8 cellular contexts compared by ENCODE assay signal in genomic region chr2:45567974-45568789, GRCh38. TPM values are rescaled to one million over a fixed set of nuclear protein-coding genes. Genes with fewer than 3 reads are reported as not detected.
DNase-seq lines count a peak whose midpoint lies in the region; ATAC-seq and TF ChIP-seq lines count a peak whose summit lies in the region.

No MANE protein-coding gene starts in this region.

- TF ChIP-seq CTCF in GM06990 (IDR thresholded peaks at IDR 0.05; ENCODE audit: insufficient read depth, low read length, poor library complexity, severe bottlenecking): no peak
- peak in 1 of 6 experiments; percentile 5 for TF ChIP-seq CTCF in adrenal gland (IDR thresholded peaks at IDR 0.05)

- no peak overlapping the region for H3K56ac ChIP-seq in mesendoderm (ENCODE audit: low read length)

- H3K4me3 ChIP-seq in GM06990 (replicated peaks; ENCODE audit: low read depth, low read length): no peak overlapping the region; the same call in 1 of the 2 replicates
- H3K4me3 ChIP-seq in adrenal gland: peak overlapping the region in 1 of 4 donors; percentile 26
- no peak overlapping the region for H3K4me3 ChIP-seq in mesendoderm (ENCODE audit: low read length)

- no peak for TF ChIP-seq POLR2A in adrenal gland (IDR thresholded peaks at IDR 0.05)

- intact Hi-C loops in adrenal gland (cut with DNase I): no loop called here

- H2AK5ac ChIP-seq in mesendoderm (ENCODE audit: low read length): no peak overlapping the region

- H3K18ac ChIP-seq in mesendoderm (ENCODE audit: low read length): no peak overlapping the region

- H3K27me3 ChIP-seq in GM06990 (replicated peaks; ENCODE audit: control insufficient read depth, insufficient read depth, low read length) (no peaks in the 10 kb centered on the region), adrenal gland (no peaks in the 10 kb centered on the region), mesendoderm (ENCODE audit: insufficient read depth, low read length, poor library complexity) (no peaks in the 10 kb centered on the region)

- H3K36me3 ChIP-seq in GM06990 (ENCODE audit: control insufficient read depth, insufficient read depth, low read length) (no peaks in the 10 kb centered on the region; the same call in none of the 2 replicates), adrenal gland (replicated peaks in 1 of 2) (no peaks in the 10 kb centered on the region), mesendoderm (ENCODE audit: control insufficient read depth, insufficient read depth, low read length) (no peaks in the 10 kb centered on the region)

- H3K4ac ChIP-seq in mesendoderm (ENCODE audit: low read depth, low read length): no peak overlapping the region

- no peak overlapping the region for H2BK15ac ChIP-seq in mesendoderm (replicated peaks; ENCODE audit: low read depth)

- DNase-seq in GM06990 (ENCODE audit: extremely low read depth, insufficient read length): peak; percentile 68
- DNase-seq in HT1080 (ENCODE audit: low read depth): peak; percentile 43
- DNase-seq in adrenal gland: no peak
- peak; percentile 29 for DNase-seq in mesendoderm
- no peak for DNase-seq in NCI-H1436 treated with DMSO at 0.1 percent for 48 hours (lab: John Stamatoyannopoulos, UW)
- DNase-seq in DMS114 treated with DMSO at 0.1 percent for 48 hours (lab: John Stamatoyannopoulos, UW; ENCODE audit: unreplicated experiment): no peak
- DNase-seq in DMS 273 (lab: John Stamatoyannopoulos, UW; ENCODE audit: unreplicated experiment): no peak

- no peak overlapping the region for H3K23ac ChIP-seq in mesendoderm (ENCODE audit: low read length)

- H3K9ac ChIP-seq in mesendoderm (ENCODE audit: low read length): no peak overlapping the region

- WGBS in adrenal gland, 4 donors: 52 to 61% (median 59%) methylated on average over 5 of the region's 5 CpGs
- no CpG with 5 or more reads among the region's 5 CpGs for WGBS in mesendoderm (ENCODE audit: extremely low coverage, insufficient coverage, low lambda C conversion rate)

- H4K8ac ChIP-seq in mesendoderm (ENCODE audit: low read depth, low read length): no peak overlapping the region

- H3K9me3 ChIP-seq in adrenal gland (replicated peaks in 1 of 3): no peaks in the 10 kb centered on the region

- H4K5ac ChIP-seq in mesendoderm (ENCODE audit: low read length): no peak overlapping the region

- H2BK5ac ChIP-seq in mesendoderm (ENCODE audit: low read length): no peak overlapping the region

- no peaks in the 10 kb centered on the region for H3K79me2 ChIP-seq in mesendoderm (ENCODE audit: control insufficient read depth, insufficient read depth, low read length)

- ATAC-seq in GM21515 (IDR thresholded peaks at IDR 0.05; ENCODE audit: unreplicated experiment): peak; percentile 92

- H3K27ac ChIP-seq in adrenal gland (peak overlapping the region in 4 of 5 donors; percentile 21 to 81 (median 48)), mesendoderm (ENCODE audit: low read depth, low read length) (no peak overlapping the region)

- peaks cover 0 to 5% of the 10 kb centered on the region in 2 donors for H3K4me1 ChIP-seq in adrenal gland (replicated peaks in 1 of 2)
- H3K4me1 ChIP-seq in mesendoderm (ENCODE audit: control insufficient read depth, low read depth, low read length): peaks cover 6% of the 10 kb centered on the region

- H3K79me1 ChIP-seq in mesendoderm (ENCODE audit: low read length): no peaks in the 10 kb centered on the region

- H3K4me2 ChIP-seq in mesendoderm (ENCODE audit: low read length): no peak overlapping the region

- H2BK120ac ChIP-seq in mesendoderm (ENCODE audit: low read depth, low read length): no peak overlapping the region

RNA-seq across cellular contexts. Expression of gene SRBD1, which starts 42.9 kb away (rescaled TPM):
- total RNA-seq in HT1080 (2014; rRNA removed; shearing (Covaris generic)): 17.0 and 19.0 TPM in 2 replicates
- 13.4 and 14.0 TPM in 2 replicates for polyA plus RNA-seq in HT1080 (2015; cell fraction: cytosol; rRNA removed)
- polyA plus RNA-seq in HT1080 (2015; cell fraction: nucleus; rRNA removed): 21.1 and 30.2 TPM in 2 replicates
- total RNA-seq in adrenal gland: 10 to 100 TPM in 7 of 8 donors, 1 to 10 TPM in 1; 6.8 to 21.6 (median 13.8) TPM
- polyA plus RNA-seq in adrenal gland: 10 to 100 TPM in 1 of 3 donors, 1 to 10 TPM in 2; 2.7 to 18.3 (median 3.0) TPM
- 15.5 TPM for polyA plus RNA-seq in mesendoderm (2013, experiment 1 of 2)
- polyA plus RNA-seq in mesendoderm (2013, experiment 2 of 2): 15.7 TPM

Comparison
In these comparisons a context has a peak if more than half of its experiments do, and no peak if none do; other contexts are left out.
1. DNase-seq: peak in GM06990 (single experiment), HT1080 (single experiment) and mesendoderm (single experiment); none in adrenal gland (0 of 7), NCI-H1436 treated with DMSO at 0.1 percent for 48 hours (single experiment), DMS114 treated with DMSO at 0.1 percent for 48 hours (single experiment) and DMS 273 (single experiment).